Comparison of ENCODE assay signal across 11 cellular contexts in the genomic region with DNA sequence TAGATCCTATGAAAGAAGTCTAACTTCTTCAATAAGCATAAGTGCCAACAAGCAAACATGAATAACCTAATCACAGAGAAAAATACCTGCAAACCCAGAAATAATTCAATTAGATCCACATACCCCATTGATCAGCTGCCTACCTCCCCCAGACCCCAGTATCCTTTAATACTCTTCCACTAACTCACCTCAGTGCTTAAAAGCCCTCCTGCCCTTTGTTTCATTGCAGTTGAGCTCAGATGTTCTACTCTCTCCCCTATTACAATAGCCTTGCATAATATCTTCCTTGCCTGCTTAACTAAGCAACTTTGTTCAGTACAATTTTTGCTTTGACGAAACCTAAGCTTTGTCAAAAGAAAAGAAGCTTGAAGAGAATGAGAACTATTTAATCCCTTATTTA.
"Had no signal": no experiment of that assay in that cellular context is flagged by ENCODE, and none has a peak within 500 bp of the region (broad histone marks: within the 10 kb centered on the region; RNA-seq: fewer than 3 reads in every experiment).

No MANE protein-coding gene starts in this region.

- ATAC-seq: GM23338, HCT116 had no signal

- H3K9ac ChIP-seq: GM23248 had no signal

- H3K4me3 ChIP-seq: GM23248, GM23338, HAP-1 had no signal

- FAIRE-seq: H1, H54 had no signal

- H3K36me3 ChIP-seq: HAP-1 had no signal

- DNase-seq: GM23248, GOT3, H7, H9, HCEC 1CT, HFFc6 had no signal

- H3K27ac Mint-ChIP-seq: GM23338, HFFc6 had no signal

- H3K4me3 Mint-ChIP-seq: GM23338, H9, HFFc6 had no signal

- H3K4me1 ChIP-seq: HAP-1 had no signal

- H3K27ac ChIP-seq: GM23248 had no signal

- H3K9me3 Mint-ChIP-seq: GM23338, H9, HFFc6 had no signal

- H3K9me3 ChIP-seq: HAP-1 had no signal

- H3K4me2 ChIP-seq: GM23338 had no signal
